ENCODE assay signal across 8 cellular contexts in genomic region chr18:60372598-60372997, GRCh38.
DNase-seq lines count a peak whose midpoint lies in the region; ATAC-seq lines count a peak whose summit lies in the region.

MC4R (minus strand) TSS chr18:60372775; CDS start chr18:60372349, 426 bp downstream.

- no peaks in the 10 kb centered on the region for H3K4me1 ChIP-seq in adipocyte (ENCODE audit: control insufficient read depth, insufficient read depth, low read length)

- no peaks in the 10 kb centered on the region for H3K36me3 ChIP-seq in adipocyte (ENCODE audit: control insufficient read depth, insufficient read depth, low read length, severe bottlenecking)

- H3K27me3 ChIP-seq in adipocyte (replicated peaks; ENCODE audit: control insufficient read depth, insufficient read depth, low read length), result peaks cover 9% of the 10 kb centered on the region

- ATAC-seq in GM19452 (IDR thresholded peaks at IDR 0.05; ENCODE audit: unreplicated experiment), result no peak
- no peak for ATAC-seq in GM21825 (IDR thresholded peaks at IDR 0.05; ENCODE audit: unreplicated experiment)
- ATAC-seq in GM18502 (IDR thresholded peaks at IDR 0.05; ENCODE audit: poor library complexity, unreplicated experiment), result no peak

- peak within 1 kb of the TSS; percentile 38 for H3K4me3 ChIP-seq in adipocyte (ENCODE audit: low read length)

- peak; percentile 81 for DNase-seq in COR-L47 (lab: John Stamatoyannopoulos, UW)
- peak; percentile 91 for DNase-seq in NCI-H1436 treated with DMSO at 0.1 percent for 48 hours (lab: John Stamatoyannopoulos, UW)
- peak; percentile 89 for DNase-seq in adipocyte (ENCODE audit: low read depth)
- DNase-seq in islet precursor cell, result peak; percentile 84
- no peak for DNase-seq in OCI-M2 (lab: John Stamatoyannopoulos, UW; ENCODE audit: unreplicated experiment)

- no peak within 1 kb of the TSS for H3K9ac ChIP-seq in adipocyte (ENCODE audit: low read length)

- H3K9me3 ChIP-seq in adipocyte (ENCODE audit: control insufficient read depth, low read length), result no peaks in the 10 kb centered on the region
